In the genomic region with DNA sequence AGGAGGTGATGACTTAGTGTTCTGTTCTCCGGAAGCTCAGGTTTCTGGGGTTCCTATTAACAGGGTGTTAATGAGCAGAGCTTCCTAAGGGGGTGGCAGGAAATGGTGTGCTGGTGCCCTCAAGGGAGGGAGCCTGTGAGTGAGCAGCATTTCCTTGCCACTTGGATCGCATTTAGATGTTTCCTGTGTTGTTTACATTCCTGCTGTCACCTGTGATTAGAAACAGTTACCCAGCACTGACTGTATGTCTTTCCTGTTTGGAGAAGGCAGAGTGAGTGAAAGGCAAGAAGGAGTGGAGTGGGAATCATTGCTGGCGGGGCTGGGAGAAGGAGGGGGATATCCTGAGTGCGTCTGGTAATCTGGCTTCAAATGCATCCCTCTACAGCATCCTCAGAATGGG, we compare ENCODE assay signal across 12 cellular contexts.
DNase-seq lines count a peak whose midpoint lies in the region; ATAC-seq and TF ChIP-seq lines count a peak whose summit lies in the region.
"Had no signal": no experiment of that assay in that cellular context is flagged by ENCODE, and none has a peak within 500 bp of the region (broad histone marks: within the 10 kb centered on the region; RNA-seq: fewer than 3 reads in every experiment).

No MANE protein-coding gene starts in this region.

- DNase-seq in Caco-2 (no peak), IMR-90 (peak; percentile 24), mucosa of gallbladder (ENCODE audit: low spot score) (no peak), cerebellar nuclear complex (lab: John Stamatoyannopoulos, UW) (no peak), NCI-H510A (lab: John Stamatoyannopoulos, UW) (no peak)
- DNase-seq in activated naive CD8-positive, alpha-beta T cell treated with anti-CD3 and anti-CD28 coated beads, Interleukin-2, amount 10 ng/mL, durations not matched to agents 7 days and 5 days: no peak
- DNase-seq: NCI-H1436 had no signal

- no peaks in the 10 kb centered on the region for H4K20me1 ChIP-seq in IMR-90 (ENCODE audit: insufficient read depth, low read length)

- no peak overlapping the region for H3K27ac ChIP-seq in IMR-90 (ENCODE audit: insufficient read depth, low read length)
- H3K27ac ChIP-seq: RWPE1 had no signal

- no peak overlapping the region for H3K18ac ChIP-seq in IMR-90 (ENCODE audit: low read depth, low read length)

- no CpG with 5 or more reads among the region's 4 CpGs for WGBS in IMR-90 (ENCODE audit: extremely low coverage in 2 of 2, insufficient read length in 1 of 2), 2 experiments

- H3K36me3 ChIP-seq in Caco-2 (ENCODE audit: control insufficient read depth, insufficient read depth, low read length) (no peaks in the 10 kb centered on the region), IMR-90 (ENCODE audit: control insufficient read depth, insufficient read depth, low read length) (no peaks in the 10 kb centered on the region)
- H3K36me3 ChIP-seq: uterus had no signal

- H3K4me3 Mint-ChIP-seq in Caco-2 (ENCODE audit: unreplicated experiment) (no peak overlapping the region), nephron (no peak overlapping the region)
- H3K4me3 Mint-ChIP-seq in activated naive CD8-positive, alpha-beta T cell treated with anti-CD3 and anti-CD28 coated beads, Interleukin-2, amount 10 ng/mL, durations not matched to agents 7 days and 5 days: no peak overlapping the region

- H2AK9ac ChIP-seq in IMR-90 (replicated peaks; ENCODE audit: low read depth, low read length, poor library complexity): no peak overlapping the region

- peaks cover 47% of the 10 kb centered on the region for H3K36me3 Mint-ChIP-seq in Caco-2 (ENCODE audit: insufficient read depth, unreplicated experiment)
- H3K36me3 Mint-ChIP-seq in activated naive CD8-positive, alpha-beta T cell treated with anti-CD3 and anti-CD28 coated beads, Interleukin-2, amount 10 ng/mL, durations not matched to agents 7 days and 5 days: peaks cover 5% of the 10 kb centered on the region
- peaks cover 8% of the 10 kb centered on the region for H3K36me3 Mint-ChIP-seq in nephron (ENCODE audit: low read depth)

- H3K9me3 ChIP-seq in Caco-2: no peaks in the 10 kb centered on the region
- H3K9me3 ChIP-seq in IMR-90 (ENCODE audit: control insufficient read depth, insufficient read depth, low read length): no peaks in the 10 kb centered on the region
- H3K9me3 ChIP-seq: uterus had no signal

- peak overlapping the region; percentile 18 for H3K27ac Mint-ChIP-seq in Caco-2 (ENCODE audit: unreplicated experiment)
- H3K27ac Mint-ChIP-seq in activated naive CD8-positive, alpha-beta T cell treated with anti-CD3 and anti-CD28 coated beads, Interleukin-2, amount 10 ng/mL, durations not matched to agents 7 days and 5 days: peak overlapping the region; percentile 68
- peak overlapping the region; percentile 67 to 80 (median 79) for H3K27ac Mint-ChIP-seq in nephron

- peak overlapping the region; percentile 28 for H3K4ac ChIP-seq in IMR-90 (ENCODE audit: low read depth, low read length)

- POLR2A ChIA-PET in Caco-2 (lab: Charles Lee) (no interaction called here), IMR-90 (lab: Charles Lee; ENCODE audit: unreplicated experiment) (no interaction called here)
- POLR2A ChIA-PET in activated naive CD8-positive, alpha-beta T cell treated with anti-CD3 and anti-CD28 coated beads, Interleukin-2, amount 10 ng/mL, durations not matched to agents 7 days and 5 days (lab: Charles Lee): no interaction called here

- H3K56ac ChIP-seq in IMR-90 (ENCODE audit: extremely low read depth, insufficient read depth, low read length): no peak overlapping the region

- H3K9me1 ChIP-seq in IMR-90 (ENCODE audit: insufficient read depth, low read length): peaks cover 24% of the 10 kb centered on the region

- no peak overlapping the region for H4K5ac ChIP-seq in IMR-90 (ENCODE audit: low read depth, low read length)

- H3K4me2 ChIP-seq in IMR-90 (ENCODE audit: low read depth, low read length): no peak overlapping the region

- CTCF ChIA-PET in Caco-2 (lab: Charles Lee) (no interaction called here), IMR-90 (lab: Yijun Ruan, JAX) (no interaction called here)

- no TSS peak for BruUV-seq in Caco-2 (replicated peaks; lab: Mats Ljungman, UMichigan)
- no TSS peak for BruUV-seq in IMR-90 (replicated peaks; lab: Mats Ljungman, UMichigan)

- H2BK20ac ChIP-seq in IMR-90 (ENCODE audit: low read depth, low read length): peak overlapping the region; percentile 61; the same call in 1 of the 2 replicates

- peak overlapping the region in 1 of 2 experiments; percentile 54; a peak in 1 of 4 replicates for H4K8ac ChIP-seq in IMR-90 (ENCODE audit: low read depth in 2 of 2, low read length in 2 of 2)

- no peak for TF ChIP-seq POLR2A in IMR-90 (IDR thresholded peaks at IDR 0.05; ENCODE audit: low read depth, low read length)

- H3K9ac ChIP-seq in IMR-90 (ENCODE audit: low read depth, low read length): no peak overlapping the region

- dilution Hi-C loops in IMR-90 (cut with HindIII; ENCODE audit: low sequenced_read_pairs, unreplicated experiment): no loop called here

- H3K9me3 Mint-ChIP-seq in Caco-2 (ENCODE audit: unreplicated experiment) (no peaks in the 10 kb centered on the region), nephron (no peaks in the 10 kb centered on the region)
- H3K9me3 Mint-ChIP-seq in activated naive CD8-positive, alpha-beta T cell treated with anti-CD3 and anti-CD28 coated beads, Interleukin-2, amount 10 ng/mL, durations not matched to agents 7 days and 5 days: no peaks in the 10 kb centered on the region

- H4K91ac ChIP-seq in IMR-90 (ENCODE audit: insufficient read depth, low read depth, low read length): peak overlapping the region; percentile 14; the same call in 1 of the 2 replicates

- H2BK15ac ChIP-seq in IMR-90 (ENCODE audit: low read depth, low read length): peak overlapping the region; percentile 2; the same call in 1 of the 3 replicates

- no peak for TF ChIP-seq RAD21 in IMR-90 (IDR thresholded peaks at IDR 0.05; ENCODE audit: low read length)

- no peak overlapping the region for H2AFZ ChIP-seq in IMR-90 (replicated peaks; ENCODE audit: low read length, poor library complexity)

- peak overlapping the region; percentile 56; the same call in 1 of the 2 replicates for H2AK5ac ChIP-seq in IMR-90 (ENCODE audit: low read depth, low read length)

- in situ Hi-C loops in IMR-90 (cut with MboI; ENCODE audit: low sequenced_read_pairs): no loop called here

- intact Hi-C loops in Caco-2 (cut with micrococcal nuclease; ENCODE audit: unreplicated experiment): no loop called here
- intact Hi-C loops in IMR-90 (cut with micrococcal nuclease): no loop called here

- ATAC-seq in IMR-90 (ENCODE audit: low read depth) (peak; percentile 54), HG02981 (IDR thresholded peaks at IDR 0.05; ENCODE audit: unreplicated experiment) (no peak)
- peak; percentile 81 for ATAC-seq in activated naive CD8-positive, alpha-beta T cell treated with anti-CD3 and anti-CD28 coated beads, Interleukin-2, amount 10 ng/mL, durations not matched to agents 7 days and 5 days (ENCODE audit: low read depth)
- ATAC-seq: HCT116 had no signal

- no peak overlapping the region for H2BK5ac ChIP-seq in IMR-90 (ENCODE audit: low read depth, low read length, poor library complexity, severe bottlenecking)

- H3K79me1 ChIP-seq in IMR-90 (ENCODE audit: low read depth in 1 of 2, low read length in 2 of 2): 0 out of 4 replicates have a peak, but pooled peaks cover 0 to 6% of the 10 kb centered on the region in 2 experiments

- peaks cover 12% of the 10 kb centered on the region for H3K4me1 Mint-ChIP-seq in Caco-2 (ENCODE audit: low read depth, unreplicated experiment)
- peaks cover 25% of the 10 kb centered on the region for H3K4me1 Mint-ChIP-seq in activated naive CD8-positive, alpha-beta T cell treated with anti-CD3 and anti-CD28 coated beads, Interleukin-2, amount 10 ng/mL, durations not matched to agents 7 days and 5 days
- peaks cover 40% of the 10 kb centered on the region for H3K4me1 Mint-ChIP-seq in nephron

- peak overlapping the region; percentile 55; the same call in 1 of the 2 replicates for H3K23ac ChIP-seq in IMR-90 (ENCODE audit: low read depth, low read length)

- H3K4me3 ChIP-seq in Caco-2 (ENCODE audit: low read depth, low read length) (no peak overlapping the region), IMR-90 (ENCODE audit: insufficient read depth, low read depth, low read length) (no peak overlapping the region)
- H3K4me3 ChIP-seq: uterus had no signal

- H3K27me3 ChIP-seq in Caco-2 (replicated peaks; ENCODE audit: control insufficient read depth, insufficient read depth, low read length) (no peaks in the 10 kb centered on the region), IMR-90 (ENCODE audit: control insufficient read depth, insufficient read depth, low read length) (no peaks in the 10 kb centered on the region)
- H3K27me3 ChIP-seq: uterus had no signal

- peak overlapping the region; percentile 86 for H2BK120ac ChIP-seq in IMR-90 (ENCODE audit: low read depth, low read length)

- TF ChIP-seq CTCF in Caco-2 (IDR thresholded peaks at IDR 0.05; ENCODE audit: insufficient read depth in 1 of 2, low read depth in 1 of 2, low read length in 1 of 2, severe bottlenecking in 1 of 2, unreplicated experiment in 1 of 2) (no peak), IMR-90 (conservative IDR thresholded peaks at IDR 0.05; ENCODE audit: low read depth, low read length) (no peak), nephron (IDR thresholded peaks at IDR 0.05; ENCODE audit: unreplicated experiment in 3 of 3) (no peak)

- H3K14ac ChIP-seq in IMR-90 (replicated peaks; ENCODE audit: low read depth, low read length): no peak overlapping the region

- H3K27me3 Mint-ChIP-seq in Caco-2 (ENCODE audit: insufficient read depth, unreplicated experiment) (no peaks in the 10 kb centered on the region), nephron (ENCODE audit: low read depth) (peaks cover 32% of the 10 kb centered on the region)
- no peaks in the 10 kb centered on the region for H3K27me3 Mint-ChIP-seq in activated naive CD8-positive, alpha-beta T cell treated with anti-CD3 and anti-CD28 coated beads, Interleukin-2, amount 10 ng/mL, durations not matched to agents 7 days and 5 days

- H3K4me1 ChIP-seq in Caco-2 (peaks cover 53% of the 10 kb centered on the region), IMR-90 (ENCODE audit: control insufficient read depth, insufficient read depth, low read length) (peaks cover 23% of the 10 kb centered on the region)

TF ChIP-seq in IMR-90, 13 proteins besides CTCF, POLR2A, EP300 and RAD21 (continues in another document):
- no peak for TF ChIP-seq MAZ (IDR thresholded peaks at IDR 0.05; ENCODE audit: borderline replicate concordance, low read depth, low read length)
- no peak for TF ChIP-seq MAFK (IDR thresholded peaks at IDR 0.05; ENCODE audit: low read depth, low read length)
- no peak for TF ChIP-seq SMC3 (IDR thresholded peaks at IDR 0.05; ENCODE audit: low read depth, low read length)

Comparison
In these comparisons a context has a peak if more than half of its experiments do, and no peak if none do; other contexts are left out.
1. H3K27ac Mint-ChIP-seq: peak in every context shown above with its lines; median percentile 79 in nephron; 68 in activated naive CD8-positive, alpha-beta T cell treated with anti-CD3 and anti-CD28 coated beads, Interleukin-2, amount 10 ng/mL, durations not matched to agents 7 days and 5 days; 18 in Caco-2.